Comparison of ENCODE assay signal across 24 cellular contexts in genomic region chr7:81002471-81002870, GRCh38.
DNase-seq lines count a peak whose midpoint lies in the region; ATAC-seq and TF ChIP-seq lines count a peak whose summit lies in the region.
"Had no signal": no experiment of that assay in that cellular context is flagged by ENCODE, and none has a peak within 500 bp of the region (broad histone marks: within the 10 kb centered on the region; RNA-seq: fewer than 3 reads in every experiment).

No MANE protein-coding gene starts in this region.

- DNase-seq in AG10803 (ENCODE audit: low read depth), result peak; percentile 13
- DNase-seq in EH (ENCODE audit: low read depth), result peak; percentile 7
- peak; percentile 24 to 52 for DNase-seq in NCI-H446 (lab: John Stamatoyannopoulos, UW)
- DNase-seq in cerebellum (ENCODE audit: low spot score), result peak; percentile 39
- no peak for DNase-seq in NCI-H2081 treated with DMSO at 0.1 percent for 48 hours (lab: John Stamatoyannopoulos, UW)
- DNase-seq in NCI-H82 treated with DMSO at 0.1 percent for 48 hours (lab: John Stamatoyannopoulos, UW; ENCODE audit: unreplicated experiment), result no peak
- DNase-seq: Caco-2; CD4-positive, alpha-beta memory T cell; DMS79 treated with DMSO at 0.1 percent for 48 hours; KBM-7; NCI-H1092; NCI-H1417 treated with DMSO at 0.1 percent for 48 hours; NCI-H187 treated with DMSO at 0.1 percent for 48 hours; NCI-H2107; NCI-H2227 treated with DMSO at 0.1 percent for 48 hours; NCI-H510A treated with DMSO at 0.1 percent for 48 hours; NCI-H748 treated with DMSO at 0.1 percent for 48 hours; PC-3; Right ventricle myocardium superior; RPMI8226; T-helper 1 cell had no signal

- ATAC-seq in GM21723 (IDR thresholded peaks at IDR 0.05; ENCODE audit: unreplicated experiment) (no peak), HG02870 (IDR thresholded peaks at IDR 0.05; ENCODE audit: unreplicated experiment) (no peak)
- ATAC-seq: PC-3 had no signal

- H3K4me3 ChIP-seq in AG10803 (ENCODE audit: low read length), result no peak overlapping the region
- H3K4me3 ChIP-seq: SJSA1 had no signal

- TF ChIP-seq CTCF in AG10803 (conservative IDR thresholded peaks at IDR 0.05; ENCODE audit: low read length), result no peak

Comparison
In these comparisons a context has a peak if more than half of its experiments do, and no peak if none do; other contexts are left out.
1. DNase-seq: peak in AG10803 (single experiment), EH (single experiment), NCI-H446 (2 of 2) and cerebellum (single experiment); none in NCI-H2081 treated with DMSO at 0.1 percent for 48 hours (single experiment) and NCI-H82 treated with DMSO at 0.1 percent for 48 hours (single experiment).